ENCODE assay signal across 8 cellular contexts in the genomic region with DNA sequence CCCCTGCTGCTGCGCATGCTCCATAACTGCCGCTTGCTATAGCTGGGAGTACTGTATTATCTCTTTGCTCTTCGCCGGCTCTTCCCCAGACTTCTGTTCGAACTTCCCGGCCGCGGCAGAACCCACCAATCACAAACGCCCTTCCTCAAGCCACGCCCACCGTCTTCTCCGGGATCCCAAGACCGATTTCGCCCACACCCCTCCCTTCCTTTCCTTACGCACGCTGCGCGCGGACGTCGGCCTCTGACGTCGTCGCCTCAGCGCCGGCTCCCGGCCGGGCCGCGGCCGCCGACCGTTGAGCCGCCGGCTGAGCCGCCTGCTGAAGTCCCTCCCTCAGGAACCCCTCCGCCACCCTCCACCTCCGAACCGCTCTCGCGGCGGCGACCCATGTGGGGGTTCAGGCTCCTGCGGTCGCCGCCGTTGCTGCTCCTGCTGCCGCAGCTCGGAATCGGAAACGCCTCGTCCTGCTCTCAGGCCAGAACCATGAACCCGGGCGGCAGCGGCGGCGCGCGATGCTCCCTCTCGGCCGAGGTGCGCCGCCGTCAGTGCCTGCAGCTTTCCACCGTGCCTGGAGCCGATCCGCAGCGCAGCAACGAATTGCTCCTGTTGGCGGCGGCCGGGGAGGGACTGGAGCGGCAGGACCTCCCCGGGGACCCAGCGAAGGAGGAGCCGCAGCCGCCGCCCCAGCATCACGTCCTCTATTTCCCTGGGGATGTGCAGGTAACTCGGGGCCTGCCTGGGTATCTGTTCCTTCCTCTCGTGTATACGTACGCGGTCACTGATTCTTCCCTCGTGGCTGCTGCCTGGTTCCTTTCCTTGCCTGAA. TPM values are rescaled to one million over a fixed set of nuclear protein-coding genes. Genes with fewer than 3 reads are reported as not detected.
DNase-seq lines count a peak whose midpoint lies in the region; ATAC-seq and TF ChIP-seq lines count a peak whose summit lies in the region.

A gene with protein sequence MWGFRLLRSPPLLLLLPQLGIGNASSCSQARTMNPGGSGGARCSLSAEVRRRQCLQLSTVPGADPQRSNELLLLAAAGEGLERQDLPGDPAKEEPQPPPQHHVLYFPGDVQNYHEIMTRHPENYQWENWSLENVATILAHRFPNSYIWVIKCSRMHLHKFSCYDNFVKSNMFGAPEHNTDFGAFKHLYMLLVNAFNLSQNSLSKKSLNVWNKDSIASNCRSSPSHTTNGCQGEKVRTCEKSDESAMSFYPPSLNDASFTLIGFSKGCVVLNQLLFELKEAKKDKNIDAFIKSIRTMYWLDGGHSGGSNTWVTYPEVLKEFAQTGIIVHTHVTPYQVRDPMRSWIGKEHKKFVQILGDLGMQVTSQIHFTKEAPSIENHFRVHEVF (plus strand): TSS at position 242 of the 825 bp plus-strand sequence. CDS start 146 bp downstream, at position 388.

- peak within 1 kb of the TSS; percentile 96 for H3K4me3 ChIP-seq in choroid plexus epithelial cell (ENCODE audit: low read depth, low read length)

- ATAC-seq in HG03439 (IDR thresholded peaks at IDR 0.05; ENCODE audit: unreplicated experiment), result peak; percentile 95
- ATAC-seq in activated CD4-positive, alpha-beta T cell treated with anti-CD3 and anti-CD28 coated beads for 36 hours, result peak; percentile 91

- peaks cover 1% of the 10 kb centered on the region for H3K9me3 Mint-ChIP-seq in activated CD4-positive, alpha-beta T cell treated with anti-CD3 and anti-CD28 coated beads for 36 hours (ENCODE audit: low read depth)

- TF ChIP-seq POLR2A in GM19193 (IDR thresholded peaks at IDR 0.05; ENCODE audit: extremely low read depth, insufficient read depth, insufficient read length), result peak; percentile 94

- H3K27ac Mint-ChIP-seq in activated CD4-positive, alpha-beta T cell treated with anti-CD3 and anti-CD28 coated beads for 36 hours, result peak within 1 kb of the TSS; percentile 89

- intact Hi-C loops in activated CD4-positive, alpha-beta T cell treated with anti-CD3 and anti-CD28 coated beads for 36 hours (cut with DNase I, micrococcal nuclease), result loop anchor here (1.0 to 2.0 kb wide), 4 partner anchors 44 to 615 kb away; partner anchors contain the start of genes FTCDNL1 (in 2 of the 2), MAIP1 (in 2 of the 2), TYW5 (in 2 of the 2) and SGO2 (in 1 of the 2)

- peaks cover 2% of the 10 kb centered on the region for H3K27me3 Mint-ChIP-seq in activated CD4-positive, alpha-beta T cell treated with anti-CD3 and anti-CD28 coated beads for 36 hours

- CTCF ChIA-PET in activated CD4-positive, alpha-beta T cell treated with anti-CD3 and anti-CD28 coated beads for 36 hours (lab: Charles Lee), result interaction anchor here (0.5 to 0.9 kb wide), 2 partner anchors 26 to 978 kb away, joined by 3 to 4 read pairs; partner anchors contain the start of genes NIF3L1 and PPIL3

- H3K4me3 Mint-ChIP-seq in activated CD4-positive, alpha-beta T cell treated with anti-CD3 and anti-CD28 coated beads for 36 hours, result peak within 1 kb of the TSS; percentile 96

- H3K36me3 Mint-ChIP-seq in activated CD4-positive, alpha-beta T cell treated with anti-CD3 and anti-CD28 coated beads for 36 hours (ENCODE audit: low read depth), result peaks cover 18% of the 10 kb centered on the region

- TF ChIP-seq CTCF in choroid plexus epithelial cell (conservative IDR thresholded peaks at IDR 0.05; ENCODE audit: low read depth, low read length), result no peak

- POLR2A ChIA-PET in activated CD4-positive, alpha-beta T cell treated with anti-CD3 and anti-CD28 coated beads for 36 hours (lab: Charles Lee), result interaction anchor here (0.6 kb wide), 1 partner anchor 287 kb away, joined by 3 read pairs; no protein-coding TSS in a partner anchor

- peaks cover 21% of the 10 kb centered on the region for H3K4me1 Mint-ChIP-seq in activated CD4-positive, alpha-beta T cell treated with anti-CD3 and anti-CD28 coated beads for 36 hours

- peak; percentile 93 for DNase-seq in AML-193 (lab: John Stamatoyannopoulos, UW)
- DNase-seq in NCI-H510A treated with DMSO at 0.1 percent for 48 hours (lab: John Stamatoyannopoulos, UW), result peak; percentile 98
- peak; percentile 97 for DNase-seq in activated CD4-positive, alpha-beta T cell treated with anti-CD3 and anti-CD28 coated beads for 36 hours
- peak; percentile 99 for DNase-seq in choroid plexus epithelial cell (ENCODE audit: low read depth)
- DNase-seq in kidney glomerular epithelial cell (lab: John Stamatoyannopoulos, UW), result peak; percentile 96
- peak; percentile 74 to 86 for DNase-seq in stimulated activated CD4-positive, alpha-beta T cell treated with anti-CD3 and anti-CD28 coated beads, Interleukin-1b, Interleukin-23, amount 100 ng/mL, for 1 hour (ENCODE audit: low read depth in 2 of 2)

RNA-seq across cellular contexts. Expression of the gene that starts here (rescaled TPM):
- total RNA-seq in activated CD4-positive, alpha-beta T cell treated with anti-CD3 and anti-CD28 coated beads for 36 hours, result 10 to 100 TPM; 12.4 to 15.3 TPM

Comparison
In these comparisons a context has a peak if more than half of its experiments do, and no peak if none do; other contexts are left out.
1. Peak in every context shown above with its lines: DNase-seq, ATAC-seq and H3K4me3 ChIP-seq.